In genomic region chr17:40818343-40818732, GRCh38 we compare ENCODE assay signal across 9 cellular contexts. TPM values are rescaled to one million over a fixed set of nuclear protein-coding genes. Genes with fewer than 3 reads are reported as not detected.
A peak's percentile ranks its signal among the peaks of the same experiment; 100 is the strongest.
DNase-seq lines count a peak whose midpoint lies in the region; ATAC-seq and TF ChIP-seq lines count a peak whose summit lies in the region.
"Had no signal": no experiment of that assay in that cellular context is flagged by ENCODE, and none has a peak within 500 bp of the region (broad histone marks: within the 10 kb centered on the region; RNA-seq: fewer than 3 reads in every experiment).

No MANE protein-coding gene starts in this region.

- H3K9ac ChIP-seq in skeletal muscle satellite cell (ENCODE audit: low read depth, low read length), result peak overlapping the region; percentile 93

- DNase-seq in H7 (no peak), foreskin keratinocyte (no peak), SIG-M5 treated with dmso at 0.1 percent for 504 hours (lab: John Stamatoyannopoulos, UW; ENCODE audit: unreplicated experiment) (no peak)

- ATAC-seq in foreskin keratinocyte (no peak), HG02678 (IDR thresholded peaks at IDR 0.05; ENCODE audit: unreplicated experiment) (no peak), HG02840 (IDR thresholded peaks at IDR 0.05; ENCODE audit: low FRiP score, unreplicated experiment) (no peak), HG03135 (IDR thresholded peaks at IDR 0.05; ENCODE audit: unreplicated experiment) (no peak)

- no peak for TF ChIP-seq CTCF in VCaP (conservative IDR thresholded peaks at IDR 0.05)
- TF ChIP-seq CTCF in foreskin keratinocyte (conservative IDR thresholded peaks at IDR 0.05), result no peak

- H3K27me3 ChIP-seq in H7 (ENCODE audit: control insufficient read depth, insufficient read depth, low read length), result no peaks in the 10 kb centered on the region; the same call in 1 of the 2 replicates
- H3K27me3 ChIP-seq in foreskin keratinocyte, result no peaks in the 10 kb centered on the region
- H3K27me3 ChIP-seq in skeletal muscle satellite cell (ENCODE audit: control insufficient read depth, insufficient read depth, low read length), result no peaks in the 10 kb centered on the region

- peaks cover 2% of the 10 kb centered on the region; the same call in 1 of the 2 replicates for H3K36me3 ChIP-seq in H7 (replicated peaks; ENCODE audit: control insufficient read depth, insufficient read depth, low read length)
- H3K36me3 ChIP-seq in skeletal muscle satellite cell (ENCODE audit: insufficient read depth, low read length), result peaks cover 5% of the 10 kb centered on the region

- peak overlapping the region; percentile 50 for H3K4me3 ChIP-seq in H7 (ENCODE audit: insufficient read depth, low read depth, low read length)
- peak overlapping the region; percentile 73 for H3K4me3 ChIP-seq in skeletal muscle satellite cell (ENCODE audit: low read length)

- H3K4me2 ChIP-seq in skeletal muscle satellite cell (ENCODE audit: low read length), result peak overlapping the region; percentile 89

- H3K9me3 ChIP-seq in skeletal muscle satellite cell (replicated peaks; ENCODE audit: low read length), result no peaks in the 10 kb centered on the region

- H3K27ac ChIP-seq in VCaP, result peak overlapping the region; percentile 79
- peak overlapping the region; percentile 84 for H3K27ac ChIP-seq in foreskin keratinocyte

- H3K4me1 ChIP-seq in foreskin keratinocyte, result peaks cover 17% of the 10 kb centered on the region
- peaks cover 8% of the 10 kb centered on the region for H3K4me1 ChIP-seq in skeletal muscle satellite cell (ENCODE audit: control insufficient read depth, insufficient read depth, low read length)

RNA-seq across cellular contexts. Expression of gene KRT10, which starts 4.1 kb away (rescaled TPM):
- total RNA-seq in H7 (2014; rRNA removed; shearing (Covaris generic)), result 2.4 and 5.4 TPM in 2 replicates
- total RNA-seq in foreskin keratinocyte, result 33.0 and 35.9 TPM in 2 replicates
- 71.3 and 72.4 TPM in 2 replicates for polyA plus RNA-seq in foreskin keratinocyte
- total RNA-seq in skeletal muscle satellite cell (2012; rRNA removed), result 3.8 and 6.8 TPM in 2 replicates

RNA-seq across cellular contexts. Expression of gene KRT28, which starts 18.6 kb away (rescaled TPM):
- total RNA-seq in H7 (2014; rRNA removed; shearing (Covaris generic)), result not detected in 2 replicates
- not detected in 2 replicates for total RNA-seq in foreskin keratinocyte
- not detected in 2 replicates for polyA plus RNA-seq in foreskin keratinocyte
- total RNA-seq in skeletal muscle satellite cell (2012; rRNA removed), result not detected in 2 replicates
- total RNA-seq: NCI-H460 had no signal

RNA-seq across cellular contexts. Expression of gene KRT27, which starts 36.0 kb away (rescaled TPM):
- not detected in 2 replicates for total RNA-seq in H7 (2014; rRNA removed; shearing (Covaris generic))
- total RNA-seq in foreskin keratinocyte, result not detected in 2 replicates
- polyA plus RNA-seq in foreskin keratinocyte, result not detected in 2 replicates
- not detected in 2 replicates for total RNA-seq in skeletal muscle satellite cell (2012; rRNA removed)
- total RNA-seq: NCI-H460 had no signal

RNA-seq across cellular contexts. Expression of gene KRT26, which starts 46.3 kb away (rescaled TPM):
- not detected in 2 replicates for total RNA-seq in H7 (2014; rRNA removed; shearing (Covaris generic))
- total RNA-seq in foreskin keratinocyte, result not detected in 2 replicates
- not detected in 2 replicates for polyA plus RNA-seq in foreskin keratinocyte
- not detected in 2 replicates for total RNA-seq in skeletal muscle satellite cell (2012; rRNA removed)
- total RNA-seq: NCI-H460 had no signal

RNA-seq across cellular contexts. Expression of gene KRT12, which starts 48.7 kb away (rescaled TPM):
- total RNA-seq in H7 (2014; rRNA removed; shearing (Covaris generic)), result not detected in 2 replicates
- not detected in 2 replicates for total RNA-seq in foreskin keratinocyte
- not detected in 2 replicates for polyA plus RNA-seq in foreskin keratinocyte
- not detected in 2 replicates for total RNA-seq in skeletal muscle satellite cell (2012; rRNA removed)
- total RNA-seq: NCI-H460 had no signal
